In the genomic region with DNA sequence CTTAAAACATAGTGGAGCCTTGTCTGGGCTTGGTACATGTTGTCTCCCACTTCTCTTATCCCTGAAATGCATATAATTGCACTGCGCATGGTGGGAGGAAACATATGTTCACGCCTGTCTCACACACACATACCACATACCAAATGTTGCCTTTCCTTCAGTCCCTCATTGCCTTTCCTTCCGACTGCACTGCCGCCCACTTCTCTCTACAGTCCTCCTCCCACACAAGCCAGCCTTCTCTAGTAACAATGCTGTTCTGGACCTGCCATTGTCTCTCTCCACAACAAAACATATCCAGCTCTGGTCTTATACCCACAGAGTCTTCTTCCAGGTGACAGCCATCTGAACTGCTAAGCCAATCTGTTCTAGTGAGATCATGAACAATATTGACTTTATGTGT, we compare ENCODE assay signal across 24 cellular contexts.
"Had no signal": no experiment of that assay in that cellular context is flagged by ENCODE, and none has a peak within 500 bp of the region (broad histone marks: within the 10 kb centered on the region; RNA-seq: fewer than 3 reads in every experiment).

No MANE protein-coding gene starts in this region.

- H3K9me3 ChIP-seq: MG63, SK-N-SH had no signal

- FAIRE-seq: HepG2 had no signal

- DNase-seq: IMR-90, MG63, NCI-H1092, NCI-H1105 treated with DMSO at 0.1 percent for 48 hours, NCI-H1417 treated with DMSO at 0.1 percent for 48 hours, NCI-H146, NCI-H1694 treated with DMSO at 0.1 percent for 48 hours, NCI-H1930, NCI-H2081, NCI-H2107, NCI-H226, NCI-H446, NCI-H510A, NCI-H524 treated with DMSO at 0.1 percent for 48 hours, NCI-H69, NCI-H774, PC-3, SHP77, SK-N-SH, SW 1271, T-cell had no signal

- H3K4me3 ChIP-seq: MG63 had no signal

- H3K9me2 ChIP-seq: SK-N-SH had no signal

- H3K27ac ChIP-seq: RWPE1 had no signal

- H3K4me2 ChIP-seq: SK-N-SH had no signal

- ATAC-seq: HepG2, Panc1, PC-3, T-cell had no signal

- H3K27me3 ChIP-seq: MG63 had no signal

- H3K9ac ChIP-seq: SK-N-SH had no signal

- H3K36me3 ChIP-seq: MG63 had no signal
